Comparison of ENCODE assay signal across 1 cellular context in the genomic region with DNA sequence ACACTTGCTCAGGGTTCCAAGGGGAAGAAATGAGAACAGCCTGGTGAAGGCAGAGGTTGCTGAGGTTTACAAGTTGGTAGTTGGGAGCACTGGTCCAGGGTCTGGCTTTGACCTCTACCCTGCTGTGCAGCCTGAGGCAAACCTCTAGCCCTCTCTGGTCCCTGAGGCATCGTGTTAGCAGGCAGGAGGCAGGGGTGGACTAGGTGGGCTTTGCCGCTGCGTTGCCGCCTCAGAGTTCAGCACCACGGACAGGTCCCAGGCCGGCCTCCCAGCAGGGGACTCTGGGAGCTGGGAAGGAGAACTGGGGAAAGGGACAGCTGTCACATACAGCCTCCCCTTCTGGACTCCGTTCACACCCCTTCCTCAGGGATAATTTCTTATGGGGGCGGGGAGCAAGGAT.
A peak's percentile ranks its signal among the peaks of the same experiment; 100 is the strongest.
TF ChIP-seq lines count a peak whose summit lies in the region.

No MANE protein-coding gene starts in this region.

TF ChIP-seq in HepG2, 621 proteins besides CTCF, POLR2A, EP300 and RAD21 (continued from another document and continues in another):
- TF ChIP-seq ZNF569 (CRISPR knock-in tag; IDR thresholded peaks at IDR 0.05; ENCODE audit: borderline replicate concordance) (no peak), MAZ (IDR thresholded peaks at IDR 0.05; ENCODE audit: borderline replicate concordance, low read depth, low read length) (no peak), MAZ (CRISPR knock-in tag; IDR thresholded peaks at IDR 0.05; ENCODE audit: low read depth) (peak; percentile 49; the same call in 1 of the 2 replicates), ZBTB42 (CRISPR knock-in tag; IDR thresholded peaks at IDR 0.05) (no peak), PAWR (CRISPR knock-in tag; IDR thresholded peaks at IDR 0.05; ENCODE audit: borderline replicate concordance) (no peak), ZFP82 (CRISPR knock-in tag; IDR thresholded peaks at IDR 0.05; ENCODE audit: borderline replicate concordance) (no peak), PRMT3 (CRISPR knock-in tag; IDR thresholded peaks at IDR 0.05; ENCODE audit: borderline replicate concordance, low read depth) (no peak), YY1 (IDR thresholded peaks at IDR 0.05; ENCODE audit: insufficient read depth, insufficient replicate concordance, low read depth, low read length) (no peak), ZFP1 (CRISPR knock-in tag; IDR thresholded peaks at IDR 0.05) (peak; percentile 49; the same call in 1 of the 2 replicates), ZFYVE20 (CRISPR knock-in tag; IDR thresholded peaks at IDR 0.05; ENCODE audit: borderline replicate concordance, low read depth) (no peak), IRX3 (CRISPR knock-in tag; IDR thresholded peaks at IDR 0.05; ENCODE audit: borderline replicate concordance, low read depth) (peak; percentile 55; the same call in 1 of the 2 replicates), ZNF547 (CRISPR knock-in tag; IDR thresholded peaks at IDR 0.05) (no peak), PRPF4 (IDR thresholded peaks at IDR 0.05; ENCODE audit: low read depth, low read length, poor library complexity, severe bottlenecking) (no peak), ZNF510 (CRISPR knock-in tag; IDR thresholded peaks at IDR 0.05; ENCODE audit: low read depth) (peak; percentile 76; the same call in 1 of the 2 replicates), TP53 (CRISPR knock-in tag; conservative IDR thresholded peaks at IDR 0.05) (no peak), TCF12 (IDR thresholded peaks at IDR 0.05) (no peak), TCF12 (CRISPR knock-in tag; IDR thresholded peaks at IDR 0.05) (no peak), HNRNPL (IDR thresholded peaks at IDR 0.05; ENCODE audit: low read depth, low read length) (no peak), ZNF282 (IDR thresholded peaks at IDR 0.05; ENCODE audit: partially characterized antibody) (no peak), ZNF333 (CRISPR knock-in tag; IDR thresholded peaks at IDR 0.05; ENCODE audit: borderline replicate concordance) (no peak), ZNF891 (CRISPR knock-in tag; IDR thresholded peaks at IDR 0.05) (no peak), ARHGAP35 (CRISPR knock-in tag; IDR thresholded peaks at IDR 0.05; ENCODE audit: borderline replicate concordance) (no peak; the same call in 1 of the 2 replicates), MIER2 (CRISPR knock-in tag; IDR thresholded peaks at IDR 0.05) (peak; percentile 98), ZNF382 (CRISPR knock-in tag; IDR thresholded peaks at IDR 0.05; ENCODE audit: borderline replicate concordance) (no peak), SRSF9 (IDR thresholded peaks at IDR 0.05; ENCODE audit: borderline replicate concordance, insufficient read depth, low read depth, low read length, poor library complexity, severe bottlenecking) (no peak), SATB2 (CRISPR knock-in tag; IDR thresholded peaks at IDR 0.05) (peak; percentile 80; the same call in 1 of the 2 replicates), ZNF652 (CRISPR knock-in tag; IDR thresholded peaks at IDR 0.05; ENCODE audit: borderline replicate concordance, low read depth) (no peak), CREM (IDR thresholded peaks at IDR 0.05) (no peak), CREM (CRISPR knock-in tag; IDR thresholded peaks at IDR 0.05) (no peak), FOXJ3 (CRISPR knock-in tag; IDR thresholded peaks at IDR 0.05; ENCODE audit: borderline replicate concordance) (no peak), ZNF816 (CRISPR knock-in tag; IDR thresholded peaks at IDR 0.05; ENCODE audit: borderline replicate concordance) (no peak), ZNF570 (CRISPR knock-in tag; IDR thresholded peaks at IDR 0.05; ENCODE audit: borderline replicate concordance) (no peak), ZNF274 (CRISPR knock-in tag; IDR thresholded peaks at IDR 0.05) (0 out of 2 replicates have a peak, but pooled peaks have one; percentile 54), CEBPG (CRISPR knock-in tag; IDR thresholded peaks at IDR 0.05) (no peak), IRF2 (CRISPR knock-in tag; IDR thresholded peaks at IDR 0.05) (0 out of 2 replicates have a peak, but pooled peaks have one; percentile 41), ZKSCAN1 (IDR thresholded peaks at IDR 0.05; ENCODE audit: low read length) (no peak), ATF7 (IDR thresholded peaks at IDR 0.05) (no peak), ATF7 (CRISPR knock-in tag; IDR thresholded peaks at IDR 0.05) (no peak), CHD2 (IDR thresholded peaks at IDR 0.05; ENCODE audit: low read depth, low read length) (no peak), ZNF607 (CRISPR knock-in tag; IDR thresholded peaks at IDR 0.05; ENCODE audit: borderline replicate concordance) (peak; percentile 77; the same call in 1 of the 2 replicates)
- TF ChIP-seq, protein P1, sequence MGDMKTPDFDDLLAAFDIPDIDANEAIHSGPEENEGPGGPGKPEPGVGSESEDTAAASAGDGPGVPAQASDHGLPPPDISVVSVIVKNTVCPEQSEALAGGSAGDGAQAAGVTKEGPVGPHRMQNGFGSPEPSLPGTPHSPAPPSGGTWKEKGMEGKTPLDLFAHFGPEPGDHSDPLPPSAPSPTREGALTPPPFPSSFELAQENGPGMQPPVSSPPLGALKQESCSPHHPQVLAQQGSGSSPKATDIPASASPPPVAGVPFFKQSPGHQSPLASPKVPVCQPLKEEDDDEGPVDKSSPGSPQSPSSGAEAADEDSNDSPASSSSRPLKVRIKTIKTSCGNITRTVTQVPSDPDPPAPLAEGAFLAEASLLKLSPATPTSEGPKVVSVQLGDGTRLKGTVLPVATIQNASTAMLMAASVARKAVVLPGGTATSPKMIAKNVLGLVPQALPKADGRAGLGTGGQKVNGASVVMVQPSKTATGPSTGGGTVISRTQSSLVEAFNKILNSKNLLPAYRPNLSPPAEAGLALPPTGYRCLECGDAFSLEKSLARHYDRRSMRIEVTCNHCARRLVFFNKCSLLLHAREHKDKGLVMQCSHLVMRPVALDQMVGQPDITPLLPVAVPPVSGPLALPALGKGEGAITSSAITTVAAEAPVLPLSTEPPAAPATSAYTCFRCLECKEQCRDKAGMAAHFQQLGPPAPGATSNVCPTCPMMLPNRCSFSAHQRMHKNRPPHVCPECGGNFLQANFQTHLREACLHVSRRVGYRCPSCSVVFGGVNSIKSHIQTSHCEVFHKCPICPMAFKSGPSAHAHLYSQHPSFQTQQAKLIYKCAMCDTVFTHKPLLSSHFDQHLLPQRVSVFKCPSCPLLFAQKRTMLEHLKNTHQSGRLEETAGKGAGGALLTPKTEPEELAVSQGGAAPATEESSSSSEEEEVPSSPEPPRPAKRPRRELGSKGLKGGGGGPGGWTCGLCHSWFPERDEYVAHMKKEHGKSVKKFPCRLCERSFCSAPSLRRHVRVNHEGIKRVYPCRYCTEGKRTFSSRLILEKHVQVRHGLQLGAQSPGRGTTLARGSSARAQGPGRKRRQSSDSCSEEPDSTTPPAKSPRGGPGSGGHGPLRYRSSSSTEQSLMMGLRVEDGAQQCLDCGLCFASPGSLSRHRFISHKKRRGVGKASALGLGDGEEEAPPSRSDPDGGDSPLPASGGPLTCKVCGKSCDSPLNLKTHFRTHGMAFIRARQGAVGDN (CRISPR knock-in tag; IDR thresholded peaks at IDR 0.05): peak; percentile 55
- TF ChIP-seq, protein P2, sequence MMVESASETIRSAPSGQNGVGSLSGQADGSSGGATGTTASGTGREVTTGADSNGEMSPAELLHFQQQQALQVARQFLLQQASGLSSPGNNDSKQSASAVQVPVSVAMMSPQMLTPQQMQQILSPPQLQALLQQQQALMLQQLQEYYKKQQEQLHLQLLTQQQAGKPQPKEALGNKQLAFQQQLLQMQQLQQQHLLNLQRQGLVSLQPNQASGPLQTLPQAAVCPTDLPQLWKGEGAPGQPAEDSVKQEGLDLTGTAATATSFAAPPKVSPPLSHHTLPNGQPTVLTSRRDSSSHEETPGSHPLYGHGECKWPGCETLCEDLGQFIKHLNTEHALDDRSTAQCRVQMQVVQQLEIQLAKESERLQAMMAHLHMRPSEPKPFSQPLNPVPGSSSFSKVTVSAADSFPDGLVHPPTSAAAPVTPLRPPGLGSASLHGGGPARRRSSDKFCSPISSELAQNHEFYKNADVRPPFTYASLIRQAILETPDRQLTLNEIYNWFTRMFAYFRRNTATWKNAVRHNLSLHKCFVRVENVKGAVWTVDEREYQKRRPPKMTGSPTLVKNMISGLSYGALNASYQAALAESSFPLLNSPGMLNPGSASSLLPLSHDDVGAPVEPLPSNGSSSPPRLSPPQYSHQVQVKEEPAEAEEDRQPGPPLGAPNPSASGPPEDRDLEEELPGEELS (CRISPR knock-in tag; IDR thresholded peaks at IDR 0.05): no peak
- TF ChIP-seq, protein P3, sequence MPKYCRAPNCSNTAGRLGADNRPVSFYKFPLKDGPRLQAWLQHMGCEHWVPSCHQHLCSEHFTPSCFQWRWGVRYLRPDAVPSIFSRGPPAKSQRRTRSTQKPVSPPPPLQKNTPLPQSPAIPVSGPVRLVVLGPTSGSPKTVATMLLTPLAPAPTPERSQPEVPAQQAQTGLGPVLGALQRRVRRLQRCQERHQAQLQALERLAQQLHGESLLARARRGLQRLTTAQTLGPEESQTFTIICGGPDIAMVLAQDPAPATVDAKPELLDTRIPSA (CRISPR knock-in tag; IDR thresholded peaks at IDR 0.05; ENCODE audit: borderline replicate concordance): no peak
- TF ChIP-seq, protein P4, sequence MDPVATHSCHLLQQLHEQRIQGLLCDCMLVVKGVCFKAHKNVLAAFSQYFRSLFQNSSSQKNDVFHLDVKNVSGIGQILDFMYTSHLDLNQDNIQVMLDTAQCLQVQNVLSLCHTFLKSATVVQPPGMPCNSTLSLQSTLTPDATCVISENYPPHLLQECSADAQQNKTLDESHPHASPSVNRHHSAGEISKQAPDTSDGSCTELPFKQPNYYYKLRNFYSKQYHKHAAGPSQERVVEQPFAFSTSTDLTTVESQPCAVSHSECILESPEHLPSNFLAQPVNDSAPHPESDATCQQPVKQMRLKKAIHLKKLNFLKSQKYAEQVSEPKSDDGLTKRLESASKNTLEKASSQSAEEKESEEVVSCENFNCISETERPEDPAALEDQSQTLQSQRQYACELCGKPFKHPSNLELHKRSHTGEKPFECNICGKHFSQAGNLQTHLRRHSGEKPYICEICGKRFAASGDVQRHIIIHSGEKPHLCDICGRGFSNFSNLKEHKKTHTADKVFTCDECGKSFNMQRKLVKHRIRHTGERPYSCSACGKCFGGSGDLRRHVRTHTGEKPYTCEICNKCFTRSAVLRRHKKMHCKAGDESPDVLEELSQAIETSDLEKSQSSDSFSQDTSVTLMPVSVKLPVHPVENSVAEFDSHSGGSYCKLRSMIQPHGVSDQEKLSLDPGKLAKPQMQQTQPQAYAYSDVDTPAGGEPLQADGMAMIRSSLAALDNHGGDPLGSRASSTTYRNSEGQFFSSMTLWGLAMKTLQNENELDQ (CRISPR knock-in tag; IDR thresholded peaks at IDR 0.05; ENCODE audit: borderline replicate concordance): peak; percentile 81; the same call in 1 of the 2 replicates
- TF ChIP-seq, protein P5, sequence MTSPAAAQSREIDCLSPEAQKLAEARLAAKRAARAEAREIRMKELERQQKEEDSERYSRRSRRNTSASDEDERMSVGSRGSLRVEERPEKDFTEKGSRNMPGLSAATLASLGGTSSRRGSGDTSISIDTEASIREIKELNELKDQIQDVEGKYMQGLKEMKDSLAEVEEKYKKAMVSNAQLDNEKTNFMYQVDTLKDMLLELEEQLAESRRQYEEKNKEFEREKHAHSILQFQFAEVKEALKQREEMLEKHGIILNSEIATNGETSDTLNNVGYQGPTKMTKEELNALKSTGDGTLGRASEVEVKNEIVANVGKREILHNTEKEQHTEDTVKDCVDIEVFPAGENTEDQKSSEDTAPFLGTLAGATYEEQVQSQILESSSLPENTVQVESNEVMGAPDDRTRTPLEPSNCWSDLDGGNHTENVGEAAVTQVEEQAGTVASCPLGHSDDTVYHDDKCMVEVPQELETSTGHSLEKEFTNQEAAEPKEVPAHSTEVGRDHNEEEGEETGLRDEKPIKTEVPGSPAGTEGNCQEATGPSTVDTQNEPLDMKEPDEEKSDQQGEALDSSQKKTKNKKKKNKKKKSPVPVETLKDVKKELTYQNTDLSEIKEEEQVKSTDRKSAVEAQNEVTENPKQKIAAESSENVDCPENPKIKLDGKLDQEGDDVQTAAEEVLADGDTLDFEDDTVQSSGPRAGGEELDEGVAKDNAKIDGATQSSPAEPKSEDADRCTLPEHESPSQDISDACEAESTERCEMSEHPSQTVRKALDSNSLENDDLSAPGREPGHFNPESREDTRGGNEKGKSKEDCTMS (CRISPR knock-in tag; conservative IDR thresholded peaks at IDR 0.05): peak; percentile 82; the same call in 1 of the 2 replicates
- TF ChIP-seq, protein P6, sequence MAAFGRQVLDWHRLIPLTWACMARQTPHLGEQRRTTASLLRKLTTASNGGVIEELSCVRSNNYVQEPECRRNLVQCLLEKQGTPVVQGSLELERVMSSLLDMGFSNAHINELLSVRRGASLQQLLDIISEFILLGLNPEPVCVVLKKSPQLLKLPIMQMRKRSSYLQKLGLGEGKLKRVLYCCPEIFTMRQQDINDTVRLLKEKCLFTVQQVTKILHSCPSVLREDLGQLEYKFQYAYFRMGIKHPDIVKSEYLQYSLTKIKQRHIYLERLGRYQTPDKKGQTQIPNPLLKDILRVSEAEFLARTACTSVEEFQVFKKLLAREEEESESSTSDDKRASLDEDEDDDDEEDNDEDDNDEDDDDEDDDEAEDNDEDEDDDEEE (CRISPR knock-in tag; IDR thresholded peaks at IDR 0.05): peak; percentile 84; the same call in 1 of the 2 replicates
- TF ChIP-seq, protein P7, sequence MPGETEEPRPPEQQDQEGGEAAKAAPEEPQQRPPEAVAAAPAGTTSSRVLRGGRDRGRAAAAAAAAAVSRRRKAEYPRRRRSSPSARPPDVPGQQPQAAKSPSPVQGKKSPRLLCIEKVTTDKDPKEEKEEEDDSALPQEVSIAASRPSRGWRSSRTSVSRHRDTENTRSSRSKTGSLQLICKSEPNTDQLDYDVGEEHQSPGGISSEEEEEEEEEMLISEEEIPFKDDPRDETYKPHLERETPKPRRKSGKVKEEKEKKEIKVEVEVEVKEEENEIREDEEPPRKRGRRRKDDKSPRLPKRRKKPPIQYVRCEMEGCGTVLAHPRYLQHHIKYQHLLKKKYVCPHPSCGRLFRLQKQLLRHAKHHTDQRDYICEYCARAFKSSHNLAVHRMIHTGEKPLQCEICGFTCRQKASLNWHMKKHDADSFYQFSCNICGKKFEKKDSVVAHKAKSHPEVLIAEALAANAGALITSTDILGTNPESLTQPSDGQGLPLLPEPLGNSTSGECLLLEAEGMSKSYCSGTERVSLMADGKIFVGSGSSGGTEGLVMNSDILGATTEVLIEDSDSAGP (CRISPR knock-in tag; IDR thresholded peaks at IDR 0.05; ENCODE audit: borderline replicate concordance): no peak
- TF ChIP-seq, protein P8, sequence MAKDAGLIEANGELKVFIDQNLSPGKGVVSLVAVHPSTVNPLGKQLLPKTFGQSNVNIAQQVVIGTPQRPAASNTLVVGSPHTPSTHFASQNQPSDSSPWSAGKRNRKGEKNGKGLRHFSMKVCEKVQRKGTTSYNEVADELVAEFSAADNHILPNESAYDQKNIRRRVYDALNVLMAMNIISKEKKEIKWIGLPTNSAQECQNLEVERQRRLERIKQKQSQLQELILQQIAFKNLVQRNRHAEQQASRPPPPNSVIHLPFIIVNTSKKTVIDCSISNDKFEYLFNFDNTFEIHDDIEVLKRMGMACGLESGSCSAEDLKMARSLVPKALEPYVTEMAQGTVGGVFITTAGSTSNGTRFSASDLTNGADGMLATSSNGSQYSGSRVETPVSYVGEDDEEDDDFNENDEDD (CRISPR knock-in tag; IDR thresholded peaks at IDR 0.05; ENCODE audit: borderline replicate concordance): no peak
- TF ChIP-seq, protein P9, sequence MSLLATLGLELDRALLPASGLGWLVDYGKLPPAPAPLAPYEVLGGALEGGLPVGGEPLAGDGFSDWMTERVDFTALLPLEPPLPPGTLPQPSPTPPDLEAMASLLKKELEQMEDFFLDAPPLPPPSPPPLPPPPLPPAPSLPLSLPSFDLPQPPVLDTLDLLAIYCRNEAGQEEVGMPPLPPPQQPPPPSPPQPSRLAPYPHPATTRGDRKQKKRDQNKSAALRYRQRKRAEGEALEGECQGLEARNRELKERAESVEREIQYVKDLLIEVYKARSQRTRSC (CRISPR knock-in tag; IDR thresholded peaks at IDR 0.05; ENCODE audit: low read depth): no peak
